ENCODE assay signal across 1 cellular context in genomic region chr21:15729674-15730483, GRCh38.
A peak's percentile ranks its signal among the peaks of the same experiment; 100 is the strongest.
TF ChIP-seq lines count a peak whose summit lies in the region.

A gene with protein sequence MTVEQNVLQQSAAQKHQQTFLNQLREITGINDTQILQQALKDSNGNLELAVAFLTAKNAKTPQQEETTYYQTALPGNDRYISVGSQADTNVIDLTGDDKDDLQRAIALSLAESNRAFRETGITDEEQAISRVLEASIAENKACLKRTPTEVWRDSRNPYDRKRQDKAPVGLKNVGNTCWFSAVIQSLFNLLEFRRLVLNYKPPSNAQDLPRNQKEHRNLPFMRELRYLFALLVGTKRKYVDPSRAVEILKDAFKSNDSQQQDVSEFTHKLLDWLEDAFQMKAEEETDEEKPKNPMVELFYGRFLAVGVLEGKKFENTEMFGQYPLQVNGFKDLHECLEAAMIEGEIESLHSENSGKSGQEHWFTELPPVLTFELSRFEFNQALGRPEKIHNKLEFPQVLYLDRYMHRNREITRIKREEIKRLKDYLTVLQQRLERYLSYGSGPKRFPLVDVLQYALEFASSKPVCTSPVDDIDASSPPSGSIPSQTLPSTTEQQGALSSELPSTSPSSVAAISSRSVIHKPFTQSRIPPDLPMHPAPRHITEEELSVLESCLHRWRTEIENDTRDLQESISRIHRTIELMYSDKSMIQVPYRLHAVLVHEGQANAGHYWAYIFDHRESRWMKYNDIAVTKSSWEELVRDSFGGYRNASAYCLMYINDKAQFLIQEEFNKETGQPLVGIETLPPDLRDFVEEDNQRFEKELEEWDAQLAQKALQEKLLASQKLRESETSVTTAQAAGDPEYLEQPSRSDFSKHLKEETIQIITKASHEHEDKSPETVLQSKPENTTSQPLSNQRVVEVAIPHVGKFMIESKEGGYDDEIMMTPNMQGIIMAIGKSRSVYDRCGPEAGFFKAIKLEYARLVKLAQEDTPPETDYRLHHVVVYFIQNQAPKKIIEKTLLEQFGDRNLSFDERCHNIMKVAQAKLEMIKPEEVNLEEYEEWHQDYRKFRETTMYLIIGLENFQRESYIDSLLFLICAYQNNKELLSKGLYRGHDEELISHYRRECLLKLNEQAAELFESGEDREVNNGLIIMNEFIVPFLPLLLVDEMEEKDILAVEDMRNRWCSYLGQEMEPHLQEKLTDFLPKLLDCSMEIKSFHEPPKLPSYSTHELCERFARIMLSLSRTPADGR (plus strand): TSS chr21:15729982. CDS start chr21:15730394, 412 bp downstream.

TF ChIP-seq in GM12878, 131 proteins besides CTCF, POLR2A, EP300 and RAD21 (continued from another document):
- TF ChIP-seq POLR2AphosphoS2 (IDR thresholded peaks at IDR 0.05; ENCODE audit: low read depth, low read length) (no peak), RELA (IDR thresholded peaks at IDR 0.05; ENCODE audit: borderline replicate concordance, partially characterized antibody) (no peak), HDAC2 (IDR thresholded peaks at IDR 0.05) (no peak), SMC3 (IDR thresholded peaks at IDR 0.05; ENCODE audit: borderline replicate concordance, low read length) (no peak), USF1 (IDR thresholded peaks at IDR 0.05; ENCODE audit: borderline replicate concordance, extremely low read length, insufficient read depth, low read depth, low read length) (no peak), PAX5 (IDR thresholded peaks at IDR 0.05; ENCODE audit: borderline replicate concordance, low read depth, low read length) (no peak; the same call in 1 of the 2 replicates), E4F1 (IDR thresholded peaks at IDR 0.05; ENCODE audit: borderline replicate concordance, partially characterized antibody) (no peak), CHD2 (IDR thresholded peaks at IDR 0.05; ENCODE audit: borderline replicate concordance, low read depth, low read length) (0 out of 2 replicates have a peak, but pooled peaks have one; percentile 40), CREB1 (IDR thresholded peaks at IDR 0.05; ENCODE audit: low read depth) (no peak; the same call in 1 of the 2 replicates), SMAD5 (IDR thresholded peaks at IDR 0.05; ENCODE audit: low read depth) (no peak), SIX5 (IDR thresholded peaks at IDR 0.05; ENCODE audit: low read depth, low read length, severe bottlenecking) (no peak), ZNF592 (IDR thresholded peaks at IDR 0.05) (no peak), RCOR1 (conservative IDR thresholded peaks at IDR 0.05; ENCODE audit: low read depth, low read length) (no peak), SMAD1 (IDR thresholded peaks at IDR 0.05; ENCODE audit: low read depth, partially characterized antibody) (no peak), GATAD2B (conservative IDR thresholded peaks at IDR 0.05; ENCODE audit: low read depth) (peak; percentile 73), NRF1 (conservative IDR thresholded peaks at IDR 0.05; ENCODE audit: low read depth, low read length) (0 out of 2 replicates have a peak, but pooled peaks have one; percentile 11), KAT2A (conservative IDR thresholded peaks at IDR 0.05; ENCODE audit: control insufficient read depth, low read depth, low read length) (no peak)
- TF ChIP-seq, protein P1, sequence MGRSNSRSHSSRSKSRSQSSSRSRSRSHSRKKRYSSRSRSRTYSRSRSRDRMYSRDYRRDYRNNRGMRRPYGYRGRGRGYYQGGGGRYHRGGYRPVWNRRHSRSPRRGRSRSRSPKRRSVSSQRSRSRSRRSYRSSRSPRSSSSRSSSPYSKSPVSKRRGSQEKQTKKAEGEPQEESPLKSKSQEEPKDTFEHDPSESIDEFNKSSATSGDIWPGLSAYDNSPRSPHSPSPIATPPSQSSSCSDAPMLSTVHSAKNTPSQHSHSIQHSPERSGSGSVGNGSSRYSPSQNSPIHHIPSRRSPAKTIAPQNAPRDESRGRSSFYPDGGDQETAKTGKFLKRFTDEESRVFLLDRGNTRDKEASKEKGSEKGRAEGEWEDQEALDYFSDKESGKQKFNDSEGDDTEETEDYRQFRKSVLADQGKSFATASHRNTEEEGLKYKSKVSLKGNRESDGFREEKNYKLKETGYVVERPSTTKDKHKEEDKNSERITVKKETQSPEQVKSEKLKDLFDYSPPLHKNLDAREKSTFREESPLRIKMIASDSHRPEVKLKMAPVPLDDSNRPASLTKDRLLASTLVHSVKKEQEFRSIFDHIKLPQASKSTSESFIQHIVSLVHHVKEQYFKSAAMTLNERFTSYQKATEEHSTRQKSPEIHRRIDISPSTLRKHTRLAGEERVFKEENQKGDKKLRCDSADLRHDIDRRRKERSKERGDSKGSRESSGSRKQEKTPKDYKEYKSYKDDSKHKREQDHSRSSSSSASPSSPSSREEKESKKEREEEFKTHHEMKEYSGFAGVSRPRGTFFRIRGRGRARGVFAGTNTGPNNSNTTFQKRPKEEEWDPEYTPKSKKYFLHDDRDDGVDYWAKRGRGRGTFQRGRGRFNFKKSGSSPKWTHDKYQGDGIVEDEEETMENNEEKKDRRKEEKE (IDR thresholded peaks at IDR 0.05), result no peak
